8 cellular contexts compared by ENCODE assay signal in the genomic region with DNA sequence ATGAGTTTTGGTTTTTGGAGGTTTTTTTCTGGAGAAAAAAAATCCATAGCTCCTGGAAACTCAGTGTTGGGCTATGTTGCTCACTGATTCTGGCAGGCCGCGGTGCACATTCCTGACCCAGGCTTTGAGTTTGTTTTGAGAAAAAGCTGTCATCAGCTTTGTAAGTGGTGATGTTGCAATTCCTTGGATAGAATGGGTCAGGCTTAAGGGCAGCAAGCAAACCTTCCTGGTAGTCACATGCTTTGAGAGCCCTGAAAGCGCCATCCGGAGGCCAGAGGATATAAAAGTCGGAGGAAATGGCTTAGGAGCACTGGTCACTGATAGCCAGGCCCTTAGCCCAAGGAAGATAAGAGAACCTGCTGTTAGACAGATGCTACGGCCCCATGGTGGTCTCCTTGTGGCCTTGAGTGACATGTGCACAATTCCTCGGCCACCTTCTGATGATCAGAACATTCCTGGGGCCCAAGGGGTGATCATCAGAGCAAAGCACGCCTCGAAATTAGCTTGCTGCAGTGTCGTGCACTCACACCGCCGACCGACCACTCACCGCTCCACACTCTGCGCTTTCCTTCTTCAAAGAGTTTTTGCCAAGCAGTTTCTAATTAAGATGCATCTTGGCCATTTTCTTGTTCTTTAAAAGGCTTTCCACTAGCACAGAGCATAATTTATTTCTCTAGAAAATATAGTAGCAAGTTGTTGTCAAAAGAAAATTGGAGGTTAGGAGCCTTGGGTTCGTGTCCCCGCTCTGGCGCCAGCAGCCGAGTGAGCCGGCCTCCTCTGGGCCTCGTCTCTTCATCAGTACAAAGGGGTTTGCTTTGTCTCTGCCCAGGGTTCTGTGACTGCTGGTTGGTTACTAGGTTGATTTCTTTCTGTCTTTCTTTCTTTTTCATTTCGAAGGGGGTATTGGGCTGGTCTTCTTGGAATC.
DNase-seq lines count a peak whose midpoint lies in the region; ATAC-seq, FAIRE-seq and TF ChIP-seq lines count a peak whose summit lies in the region.

No MANE protein-coding gene starts in this region.

- CTCF ChIA-PET in GM10248 (lab: Yijun Ruan, JAX), result no interaction called here
- CTCF ChIA-PET in RWPE1 (lab: Yijun Ruan, JAX), result interaction anchor here (0.5 to 1.4 kb wide), 3 partner anchors 9 to 761 kb away, joined by 3 to 4 read pairs (median 3); no protein-coding TSS in a partner anchor

- peaks cover 8% of the 10 kb centered on the region for H3K36me3 Mint-ChIP-seq in osteocyte (ENCODE audit: unreplicated experiment)

- H3K27ac Mint-ChIP-seq in osteocyte (ENCODE audit: unreplicated experiment), result peak overlapping the region; percentile 93

- H3K4me1 Mint-ChIP-seq in osteocyte (ENCODE audit: unreplicated experiment), result peaks cover 69% of the 10 kb centered on the region

- DNase-seq in GM10248 (ENCODE audit: extremely low spot score), result peak; percentile 5
- peak; percentile 27 for DNase-seq in RWPE1 (ENCODE audit: low spot score)
- DNase-seq in fibroblast of the conjunctiva (ENCODE audit: low read depth), result peak; percentile 98
- DNase-seq in osteocyte (ENCODE audit: extremely low spot score, unreplicated experiment), result no peak
- DNase-seq in D721Med (ENCODE audit: insufficient read length, low spot score), result no peak
- no peak for DNase-seq in NCI-H146 (lab: John Stamatoyannopoulos, UW)
- no peak for DNase-seq in cortex of kidney (lab: John Stamatoyannopoulos, UW)

- peak overlapping the region; percentile 68 for H3K27ac ChIP-seq in RWPE1

- no peak for FAIRE-seq in D721Med (lab: Jason Lieb, UNC)

- POLR2A ChIA-PET in GM10248 (lab: Yijun Ruan, JAX) (no interaction called here), RWPE1 (lab: Yijun Ruan, JAX; ENCODE audit: low non-redundant PET) (no interaction called here)

- H3K4me3 Mint-ChIP-seq in osteocyte (ENCODE audit: unreplicated experiment), result peak overlapping the region; percentile 33

- H3K27me3 Mint-ChIP-seq in osteocyte (ENCODE audit: unreplicated experiment), result no peaks in the 10 kb centered on the region

- TF ChIP-seq CTCF in GM10248 (IDR thresholded peaks at IDR 0.05; ENCODE audit: control extremely low read depth, extremely low read depth, low read depth, missing control alignments) (no peak), RWPE1 (conservative IDR thresholded peaks at IDR 0.05; ENCODE audit: low read depth) (no peak), osteocyte (IDR thresholded peaks at IDR 0.05) (peak; percentile 42), D721Med (IDR thresholded peaks at IDR 0.05; ENCODE audit: insufficient read depth, missing control alignments) (no peak)

- no peak for ATAC-seq in HG02642 (IDR thresholded peaks at IDR 0.05; ENCODE audit: poor library complexity, unreplicated experiment)

- H3K9me3 Mint-ChIP-seq in osteocyte (ENCODE audit: unreplicated experiment), result no peaks in the 10 kb centered on the region

Comparison
In these comparisons a context has a peak if more than half of its experiments do, and no peak if none do; other contexts are left out.
1. DNase-seq: peak in GM10248 (single experiment), RWPE1 (single experiment) and fibroblast of the conjunctiva (single experiment); none in osteocyte (single experiment), D721Med (single experiment), NCI-H146 (single experiment) and cortex of kidney (single experiment).